ENCODE assay signal across 8 cellular contexts in genomic region chr9:5976668-5977397, GRCh38. TPM values are rescaled to one million over a fixed set of nuclear protein-coding genes. Genes with fewer than 3 reads are reported as not detected.
DNase-seq lines count a peak whose midpoint lies in the region; ATAC-seq lines count a peak whose summit lies in the region.

No MANE protein-coding gene starts in this region.

- H3K9ac ChIP-seq in mucosa of stomach (ENCODE audit: low read length): peak overlapping the region; percentile 7

- no peaks in the 10 kb centered on the region for H3K27me3 Mint-ChIP-seq in activated T-helper 17 cell treated with anti-CD3 and anti-CD28 coated beads, Interleukin-2, amount 50 U/mL, for 72 hours

- peaks cover 4% of the 10 kb centered on the region for H3K4me1 ChIP-seq in mucosa of stomach (ENCODE audit: control insufficient read depth, insufficient read depth, low read length)

- no peaks in the 10 kb centered on the region for H3K9me3 Mint-ChIP-seq in activated T-helper 17 cell treated with anti-CD3 and anti-CD28 coated beads, Interleukin-2, amount 50 U/mL, for 72 hours

- H3K27ac Mint-ChIP-seq in activated T-helper 17 cell treated with anti-CD3 and anti-CD28 coated beads, Interleukin-2, amount 50 U/mL, for 72 hours: peak overlapping the region; percentile 54

- H3K4me3 ChIP-seq in mucosa of stomach (ENCODE audit: low read length) (no peak overlapping the region), MG63 (no peak overlapping the region)

- ATAC-seq in GM18517 (IDR thresholded peaks at IDR 0.05; ENCODE audit: unreplicated experiment) (peak; percentile 83), HG02885 (IDR thresholded peaks at IDR 0.05; ENCODE audit: poor library complexity, unreplicated experiment) (peak; percentile 68)
- no peak for ATAC-seq in activated T-helper 17 cell treated with anti-CD3 and anti-CD28 coated beads, Interleukin-2, amount 50 U/mL, for 72 hours (replicated peaks)

- no peak for DNase-seq in NCI-H2029 treated with DMSO at 0.1 percent for 48 hours (lab: John Stamatoyannopoulos, UW)
- DNase-seq in hepatic stellate cell (ENCODE audit: low spot score): no peak
- DNase-seq in posterior cingulate gyrus: no peak
- no peak for DNase-seq in MG63

- H3K27me3 ChIP-seq in mucosa of stomach (ENCODE audit: control insufficient read depth, insufficient read depth, low read length) (no peaks in the 10 kb centered on the region), MG63 (no peaks in the 10 kb centered on the region)

- peaks cover 24% of the 10 kb centered on the region for H3K4me1 Mint-ChIP-seq in activated T-helper 17 cell treated with anti-CD3 and anti-CD28 coated beads, Interleukin-2, amount 50 U/mL, for 72 hours

- H3K4me3 Mint-ChIP-seq in activated T-helper 17 cell treated with anti-CD3 and anti-CD28 coated beads, Interleukin-2, amount 50 U/mL, for 72 hours: peak overlapping the region; percentile 32

- H3K9me3 ChIP-seq in mucosa of stomach (ENCODE audit: control insufficient read depth, low read length) (no peaks in the 10 kb centered on the region), MG63 (no peaks in the 10 kb centered on the region)

- H3K36me3 Mint-ChIP-seq in activated T-helper 17 cell treated with anti-CD3 and anti-CD28 coated beads, Interleukin-2, amount 50 U/mL, for 72 hours (ENCODE audit: low read depth): peaks cover 71% of the 10 kb centered on the region

- H3K36me3 ChIP-seq in mucosa of stomach (ENCODE audit: control insufficient read depth, insufficient read depth, low read length) (peaks cover 5% of the 10 kb centered on the region), MG63 (no peaks in the 10 kb centered on the region)

- intact Hi-C loops in posterior cingulate gyrus (cut with DNase I): no loop called here

RNA-seq across cellular contexts. Expression of gene RANBP6, which starts 38.6 kb away (rescaled TPM):
- total RNA-seq in activated T-helper 17 cell treated with anti-CD3 and anti-CD28 coated beads, Interleukin-2, amount 50 U/mL, for 72 hours: 10 to 100 TPM; 14.6 to 22.7 TPM
- 1.7 and 3.3 TPM in 2 replicates for total RNA-seq in MG63 (2014; rRNA removed; shearing (Covaris generic); ENCODE audit: low replicate concordance)
